In the genomic region with DNA sequence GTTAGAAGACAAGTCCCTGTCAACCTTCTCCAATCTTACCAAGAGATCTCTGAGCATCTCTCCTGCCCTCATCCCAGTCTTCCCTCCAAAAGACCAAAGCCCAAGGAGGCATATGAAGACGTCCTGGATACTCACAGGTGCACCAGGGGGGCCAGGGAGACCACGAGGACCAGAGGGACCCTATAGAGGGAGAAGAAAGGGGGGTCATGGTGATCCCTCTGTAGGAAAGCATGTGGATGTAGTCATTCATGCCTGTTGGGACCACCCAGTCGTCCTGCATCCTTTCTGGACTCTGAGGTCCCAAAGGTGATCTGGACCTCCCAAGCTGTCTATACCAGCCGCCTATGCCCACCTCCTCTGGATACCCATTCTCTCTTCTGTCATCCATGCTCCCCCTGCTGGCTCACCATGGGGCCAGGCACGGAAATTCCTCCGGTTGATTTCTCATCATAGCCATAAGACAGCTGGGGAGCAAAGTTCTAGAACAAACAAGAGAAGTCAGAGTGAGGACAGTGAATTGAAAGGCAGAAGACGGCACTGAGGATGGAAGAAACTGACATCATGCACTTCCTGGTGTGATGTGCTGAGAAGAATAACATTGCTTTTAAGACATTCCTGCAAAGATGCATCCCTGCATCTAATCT, we compare ENCODE assay signal across 9 cellular contexts. TPM values are rescaled to one million over a fixed set of nuclear protein-coding genes. Genes with fewer than 3 reads are reported as not detected.
A peak's percentile ranks its signal among the peaks of the same experiment; 100 is the strongest.
DNase-seq lines count a peak whose midpoint lies in the region; ATAC-seq and TF ChIP-seq lines count a peak whose summit lies in the region.
"Had no signal": no experiment of that assay in that cellular context is flagged by ENCODE, and none has a peak within 500 bp of the region (broad histone marks: within the 10 kb centered on the region; RNA-seq: fewer than 3 reads in every experiment).

No MANE protein-coding gene starts in this region.

- intact Hi-C loops in Right ventricle myocardium inferior (cut with DNase I) = loop anchor here (1.0 kb wide), 1 partner anchor 29 kb away; no protein-coding TSS in a partner anchor
- intact Hi-C loops in cardiac septum (cut with DNase I) = loop anchor here (2.0 kb wide), 1 partner anchor 29 kb away; no protein-coding TSS in a partner anchor

- peak; percentile 68 for TF ChIP-seq CTCF in osteoblast (IDR thresholded peaks at IDR 0.05; ENCODE audit: extremely low read depth, low read depth, low read length)

- peaks cover 67% of the 10 kb centered on the region for H3K36me3 ChIP-seq in osteoblast (ENCODE audit: insufficient read depth, low read length)
- H3K36me3 ChIP-seq in urinary bladder (ENCODE audit: insufficient read depth) = peaks cover 2% of the 10 kb centered on the region

- DNase-seq in Right ventricle myocardium inferior (ENCODE audit: missing footprints) (peak; percentile 70), cardiac septum (ENCODE audit: low spot score) (no peak), NCI-H82 treated with DMSO at 0.1 percent for 48 hours (lab: John Stamatoyannopoulos, UW; ENCODE audit: unreplicated experiment) (peak; percentile 11), fibroblast of gingiva (ENCODE audit: low read depth) (peak; percentile 53), osteoblast (ENCODE audit: insufficient read length, low spot score, missing footprints) (peak; percentile 89), ureter (ENCODE audit: low spot score) (no peak)
- peak; percentile 63 for DNase-seq in activated CD8-positive, alpha-beta memory T cell treated with anti-CD3 and anti-CD28 coated beads, Interleukin-2, amount 50 U/mL, for 4 hours

- H3K4me3 ChIP-seq in osteoblast (ENCODE audit: insufficient read depth, low read length) = peak overlapping the region; percentile 99
- no peak overlapping the region for H3K4me3 ChIP-seq in urinary bladder (ENCODE audit: low read depth, low read length)

- H3K9me3 ChIP-seq in osteoblast (ENCODE audit: low read depth, low read length) = no peaks in the 10 kb centered on the region

- peaks cover 61% of the 10 kb centered on the region for H3K4me1 ChIP-seq in osteoblast (ENCODE audit: insufficient read depth, low read length)
- H3K4me1 ChIP-seq in urinary bladder (ENCODE audit: insufficient read depth) = no peaks in the 10 kb centered on the region

- H3K27ac ChIP-seq in osteoblast (ENCODE audit: low read depth, low read length) = peak overlapping the region; percentile 96
- H3K27ac ChIP-seq in urinary bladder (ENCODE audit: low read depth) = peak overlapping the region; percentile 43

- ATAC-seq in Right ventricle myocardium inferior = no peak

- H4K20me1 ChIP-seq in osteoblast (ENCODE audit: insufficient read depth, low read length) = peaks cover 76% of the 10 kb centered on the region

- 17% methylated on average over 7 of the region's 7 CpGs for WGBS in urinary bladder

- H2AFZ ChIP-seq in osteoblast (ENCODE audit: low read length) = no peak overlapping the region

- peak overlapping the region; percentile 86 for H3K4me2 ChIP-seq in osteoblast (ENCODE audit: insufficient read depth, low read length)

- peaks cover 85% of the 10 kb centered on the region for H3K79me2 ChIP-seq in osteoblast (ENCODE audit: insufficient read depth, low read length)

- H3K27me3 ChIP-seq in osteoblast (ENCODE audit: insufficient read depth, low read length) = no peaks in the 10 kb centered on the region

RNA-seq across cellular contexts. Expression of gene COL1A1, which starts 3.3 kb away (rescaled TPM):
- total RNA-seq in Right ventricle myocardium inferior (28.2 TPM), cardiac septum (142 TPM), osteoblast (6,718 and 8,987 TPM in 2 replicates), urinary bladder (5,262 TPM), ureter (331 TPM)
- 802 TPM for polyA plus RNA-seq in urinary bladder

RNA-seq across cellular contexts. Expression of gene SGCA, which starts 32.3 kb away (rescaled TPM):
- total RNA-seq in Right ventricle myocardium inferior = 151 TPM
- total RNA-seq in cardiac septum = 159 TPM
- 0.29 TPM in 1 of 2 replicates, not detected in the other for total RNA-seq in osteoblast
- total RNA-seq in urinary bladder = 15.4 TPM
- polyA plus RNA-seq in urinary bladder = 89.1 TPM
- total RNA-seq in ureter = 16.9 TPM
- total RNA-seq: pulmonary artery endothelial cell had no signal

RNA-seq across cellular contexts. Expression of gene PPP1R9B, which starts 47.7 kb away (rescaled TPM):
- total RNA-seq in Right ventricle myocardium inferior = 38.4 TPM
- 46.1 TPM for total RNA-seq in cardiac septum
- 44.2 and 48.9 TPM in 2 replicates for total RNA-seq in osteoblast
- total RNA-seq in urinary bladder = 16.6 TPM
- 29.6 TPM for polyA plus RNA-seq in urinary bladder
- total RNA-seq in ureter = 38.4 TPM

Comparison
In these comparisons a context has a peak if more than half of its experiments do, and no peak if none do; other contexts are left out.
1. DNase-seq: peak in Right ventricle myocardium inferior (single experiment), NCI-H82 treated with DMSO at 0.1 percent for 48 hours (single experiment), activated CD8-positive, alpha-beta memory T cell treated with anti-CD3 and anti-CD28 coated beads, Interleukin-2, amount 50 U/mL, for 4 hours (single experiment), fibroblast of gingiva (single experiment) and osteoblast (single experiment); none in cardiac septum (single experiment) and ureter (single experiment).
2. RNA of gene COL1A1, which starts 3.3 kb away (total RNA-seq): 6,718 to 8,987 TPM in osteoblast and 5,262 TPM in urinary bladder (single experiment); 331 TPM in ureter (single experiment), 142 TPM in cardiac septum (single experiment) and 28.2 TPM in Right ventricle myocardium inferior (single experiment); every median in the first group is over 10 times any median in the second.
3. RNA of gene SGCA, which starts 32.3 kb away (total RNA-seq): 159 TPM in cardiac septum (single experiment), 151 TPM in Right ventricle myocardium inferior (single experiment), 16.9 TPM in ureter (single experiment) and 15.4 TPM in urinary bladder (single experiment); 0.29 TPM in osteoblast; every median in the first group is over 10 times any median in the second.